ENCODE assay signal across 8 cellular contexts in genomic region chr1:43650306-43650941, GRCh38. TPM values are rescaled to one million over a fixed set of nuclear protein-coding genes. Genes with fewer than 3 reads are reported as not detected.
DNase-seq lines count a peak whose midpoint lies in the region; ATAC-seq and TF ChIP-seq lines count a peak whose summit lies in the region.

No MANE protein-coding gene starts in this region.

- ATAC-seq in HG03457 (IDR thresholded peaks at IDR 0.05; ENCODE audit: unreplicated experiment) = peak; percentile 42
- ATAC-seq in left lung = peak; percentile 92

- H3K36me3 ChIP-seq in BJ (ENCODE audit: control insufficient read depth, insufficient read depth, low read length) = peaks cover 4% of the 10 kb centered on the region
- peaks cover 0 to 22% of the 10 kb centered on the region in 2 donors for H3K36me3 ChIP-seq in left lung

- intact Hi-C loops in dendritic cell treated with granulocyte-macrophage colony-stimulating factor and Interleukin-4, amounts not matched to agents 40 ng/mL and 50 ng/mL, for 4 days (cut with micrococcal nuclease) = loop anchor here (2.0 to 10.0 kb wide), 2 partner anchors 56 to 426 kb away; partner anchors contain the start of gene ST3GAL3
- intact Hi-C loops in left lung (cut with DNase I) = no loop called here

- H3K27me3 ChIP-seq in BJ (ENCODE audit: control insufficient read depth, insufficient read depth, low read length) (no peaks in the 10 kb centered on the region; the same call in 1 of the 2 replicates), left lung (no peaks in the 10 kb centered on the region)

- CTCF ChIA-PET in BJ (lab: Yijun Ruan, JAX) = interaction anchor here (1.0 to 2.5 kb wide), 7 partner anchors 15 to 423 kb away, joined by 3 to 9 read pairs (median 3); no protein-coding TSS in a partner anchor

- no peaks in the 10 kb centered on the region for H3K9me3 Mint-ChIP-seq in dendritic cell treated with granulocyte-macrophage colony-stimulating factor and Interleukin-4, amounts not matched to agents 40 ng/mL and 50 ng/mL, for 4 days

- no peaks in the 10 kb centered on the region for H3K9me3 ChIP-seq in left lung

- H3K4me1 Mint-ChIP-seq in dendritic cell treated with granulocyte-macrophage colony-stimulating factor and Interleukin-4, amounts not matched to agents 40 ng/mL and 50 ng/mL, for 4 days (ENCODE audit: low read depth) = peaks cover 40% of the 10 kb centered on the region

- peak overlapping the region; percentile 82 for H3K4me3 Mint-ChIP-seq in dendritic cell treated with granulocyte-macrophage colony-stimulating factor and Interleukin-4, amounts not matched to agents 40 ng/mL and 50 ng/mL, for 4 days

- H3K27me3 Mint-ChIP-seq in dendritic cell treated with granulocyte-macrophage colony-stimulating factor and Interleukin-4, amounts not matched to agents 40 ng/mL and 50 ng/mL, for 4 days = no peaks in the 10 kb centered on the region

- peak; percentile 69 for DNase-seq in BJ (ENCODE audit: low read depth)
- DNase-seq in GM19240 (ENCODE audit: insufficient read length, low spot score) = peak; percentile 96
- peak; percentile 91 to 97 for DNase-seq in NCI-H524 (lab: John Stamatoyannopoulos, UW)
- DNase-seq in activated CD4-positive, alpha-beta T cell treated with anti-CD3 and anti-CD28 coated beads for 48 hours = peak; percentile 94
- peak; percentile 95 to 96 for DNase-seq in left lung
- DNase-seq in stimulated activated CD4-positive, alpha-beta T cell treated with anti-CD3 and anti-CD28 coated beads, Interleukin-2, amount 100 ng/mL, for 48 hours = peak; percentile 84 to 87

- peak overlapping the region; percentile 92 to 96 for H3K27ac ChIP-seq in left lung

- H3K36me3 Mint-ChIP-seq in dendritic cell treated with granulocyte-macrophage colony-stimulating factor and Interleukin-4, amounts not matched to agents 40 ng/mL and 50 ng/mL, for 4 days (ENCODE audit: low read depth) = peaks cover 45% of the 10 kb centered on the region

- H3K27ac Mint-ChIP-seq in dendritic cell treated with granulocyte-macrophage colony-stimulating factor and Interleukin-4, amounts not matched to agents 40 ng/mL and 50 ng/mL, for 4 days = peak overlapping the region; percentile 94

- H3K4me1 ChIP-seq in left lung = peaks cover 16 to 37% of the 10 kb centered on the region in 2 donors

- H3K4me3 ChIP-seq in BJ (ENCODE audit: low read depth, low read length) = peak overlapping the region; percentile 94
- peak overlapping the region; percentile 79 to 90 for H3K4me3 ChIP-seq in left lung

- POLR2A ChIA-PET in BJ (lab: Charles Lee) = interaction anchor here (0.5 to 1.2 kb wide), 8 partner anchors 16 to 418 kb away, joined by 3 to 6 read pairs (median 3); no protein-coding TSS in a partner anchor

- TF ChIP-seq CTCF in BJ (IDR thresholded peaks at IDR 0.05; ENCODE audit: insufficient read depth, low read depth, low read length) (no peak), left lung (IDR thresholded peaks at IDR 0.05) (no peak)

RNA-seq across cellular contexts. Expression of gene KDM4A, which starts 0.5 kb away (rescaled TPM):
- polyA plus RNA-seq in BJ (2011; rRNA removed) = 27.6 and 32.6 TPM in 2 replicates
- 28.8 and 32.7 TPM in 2 replicates for polyA minus RNA-seq in BJ (2011; rRNA and poly(A)+ RNA removed)
- total RNA-seq in left lung = 10 to 100 TPM; 40.6 to 48.8 TPM

RNA-seq across cellular contexts. Expression of gene ST3GAL3, which starts 56.9 kb away (rescaled TPM):
- polyA plus RNA-seq in BJ (2011; rRNA removed) = 13.0 and 24.2 TPM in 2 replicates
- polyA minus RNA-seq in BJ (2011; rRNA and poly(A)+ RNA removed) = 28.4 and 30.3 TPM in 2 replicates
- total RNA-seq in left lung = 10 to 100 TPM; 18.9 to 23.2 TPM

Comparison
In these comparisons a context has a peak if more than half of its experiments do, and no peak if none do; other contexts are left out.
1. Peak in every context shown above with its lines: DNase-seq, ATAC-seq, H3K4me3 ChIP-seq and H3K27ac ChIP-seq.